ENCODE assay signal across 8 cellular contexts in genomic region chr1:116878804-116879477, GRCh38. TPM values are rescaled to one million over a fixed set of nuclear protein-coding genes. Genes with fewer than 3 reads are reported as not detected.
DNase-seq lines count a peak whose midpoint lies in the region; ATAC-seq, FAIRE-seq and TF ChIP-seq lines count a peak whose summit lies in the region.

No MANE protein-coding gene starts in this region.

- peak; percentile 69 for DNase-seq in activated CD4-positive, alpha-beta T cell treated with anti-CD3 and anti-CD28 coated beads, Interleukin-2, amount 10 ng/mL, durations not matched to agents 24 days and 14 days
- no peak for DNase-seq in activated CD4-positive, alpha-beta T cell treated with anti-CD3 and anti-CD28 coated beads for 48 hours
- DNase-seq in NCI-H748 (lab: John Stamatoyannopoulos, UW; ENCODE audit: unreplicated experiment) (peak; percentile 95), coronary artery (ENCODE audit: low spot score) (no peak), medulla oblongata (ENCODE audit: extremely low spot score) (peak; percentile 72), urothelium cell line (ENCODE audit: low spot score) (peak; percentile 76)

- peak; percentile 65 for ATAC-seq in HG03064 (IDR thresholded peaks at IDR 0.05; ENCODE audit: low read depth, unreplicated experiment)
- ATAC-seq in GM21360 (IDR thresholded peaks at IDR 0.05; ENCODE audit: unreplicated experiment), result no peak

- H3K4me3 ChIP-seq in coronary artery, result peak overlapping the region; percentile 63

- peak overlapping the region in 1 of 2 donors; percentile 36 for H3K27ac ChIP-seq in coronary artery

- H3K27me3 Mint-ChIP-seq in activated CD4-positive, alpha-beta T cell treated with anti-CD3 and anti-CD28 coated beads, Interleukin-2, amount 10 ng/mL, durations not matched to agents 24 days and 14 days, result no peaks in the 10 kb centered on the region

- H3K4me1 Mint-ChIP-seq in activated CD4-positive, alpha-beta T cell treated with anti-CD3 and anti-CD28 coated beads, Interleukin-2, amount 10 ng/mL, durations not matched to agents 24 days and 14 days, result peaks cover 26% of the 10 kb centered on the region

- intact Hi-C loops in activated CD4-positive, alpha-beta T cell treated with anti-CD3 and anti-CD28 coated beads, Interleukin-2, amount 10 ng/mL, durations not matched to agents 24 days and 14 days (cut with micrococcal nuclease), result loop anchor here (1.0 to 5.0 kb wide), 7 partner anchors 33 to 307 kb away; partner anchors contain the start of genes CD58 and TTF2

- no peak for FAIRE-seq in urothelium cell line (lab: Jason Lieb, UNC)

- no peak for TF ChIP-seq CTCF in coronary artery (IDR thresholded peaks at IDR 0.05)

- H3K9me3 Mint-ChIP-seq in activated CD4-positive, alpha-beta T cell treated with anti-CD3 and anti-CD28 coated beads, Interleukin-2, amount 10 ng/mL, durations not matched to agents 24 days and 14 days, result no peaks in the 10 kb centered on the region

- no peak overlapping the region for H3K4me3 Mint-ChIP-seq in activated CD4-positive, alpha-beta T cell treated with anti-CD3 and anti-CD28 coated beads, Interleukin-2, amount 10 ng/mL, durations not matched to agents 24 days and 14 days

- H3K27ac Mint-ChIP-seq in activated CD4-positive, alpha-beta T cell treated with anti-CD3 and anti-CD28 coated beads, Interleukin-2, amount 10 ng/mL, durations not matched to agents 24 days and 14 days, result no peak overlapping the region

- no peaks in the 10 kb centered on the region for H3K36me3 Mint-ChIP-seq in activated CD4-positive, alpha-beta T cell treated with anti-CD3 and anti-CD28 coated beads, Interleukin-2, amount 10 ng/mL, durations not matched to agents 24 days and 14 days (ENCODE audit: low read depth)

RNA-seq across cellular contexts. Expression of gene PTGFRN, which starts 30.8 kb away (rescaled TPM):
- total RNA-seq in activated CD4-positive, alpha-beta T cell treated with anti-CD3 and anti-CD28 coated beads, Interleukin-2, amount 10 ng/mL, durations not matched to agents 24 days and 14 days, result 35.4 and 35.6 TPM in 2 replicates

Comparison
In these comparisons a context has a peak if more than half of its experiments do, and no peak if none do; other contexts are left out.
1. DNase-seq: peak in activated CD4-positive, alpha-beta T cell treated with anti-CD3 and anti-CD28 coated beads, Interleukin-2, amount 10 ng/mL, durations not matched to agents 24 days and 14 days (single experiment), NCI-H748 (single experiment), medulla oblongata (single experiment) and urothelium cell line (single experiment); none in activated CD4-positive, alpha-beta T cell treated with anti-CD3 and anti-CD28 coated beads for 48 hours (single experiment) and coronary artery (single experiment).